1 cellular context compared by ENCODE assay signal in genomic region chr5:119070828-119071572, GRCh38.
TF ChIP-seq lines count a peak whose summit lies in the region.

DMXL1 (plus strand) TSS chr5:119071087; CDS start chr5:119071570, 483 bp downstream.

TF ChIP-seq in GM23338, 12 proteins besides CTCF, POLR2A, EP300 and RAD21 (continued from another document):
- TF ChIP-seq ETS1 (IDR thresholded peaks at IDR 0.05): peak; percentile 45; the same call in 1 of the 2 replicates
- TF ChIP-seq ZNF114 (CRISPR knock-in tag; IDR thresholded peaks at IDR 0.05): no peak
- TF ChIP-seq POLR2AphosphoS5 (IDR thresholded peaks at IDR 0.05; ENCODE audit: low read depth): peak; percentile 84
TF ChIP-seq in GM23338: peak in this region for 3.
